Comparison of ENCODE assay signal across 26 cellular contexts in genomic region chr4:152967942-152968341, GRCh38.
"Had no signal": no experiment of that assay in that cellular context is flagged by ENCODE, and none has a peak within 500 bp of the region (broad histone marks: within the 10 kb centered on the region; RNA-seq: fewer than 3 reads in every experiment).

No MANE protein-coding gene starts in this region.

- H3K4me1 Mint-ChIP-seq: activated naive CD8-positive, alpha-beta T cell treated with anti-CD3 and anti-CD28 coated beads for 36 hours; naive thymus-derived CD4-positive, alpha-beta T cell; T-cell had no signal

- H3K4me1 ChIP-seq: esophagus muscularis mucosa, gastrocnemius medialis, left ventricle myocardium inferior, psoas muscle, right atrium auricular region, uterus had no signal

- H3K9me3 ChIP-seq: esophagus muscularis mucosa, gastrocnemius medialis, left ventricle myocardium inferior, psoas muscle, right atrium auricular region, tibial artery, uterus had no signal

- H3K36me3 ChIP-seq: gastrocnemius medialis, right atrium auricular region, tibial artery, uterus had no signal

- H3K27ac Mint-ChIP-seq: activated CD8-positive, alpha-beta T cell treated with anti-CD3 and anti-CD28 coated beads, Interleukin-2, amount 10 ng/mL, durations not matched to agents 7 days and 5 days; activated naive CD8-positive, alpha-beta T cell treated with anti-CD3 and anti-CD28 coated beads for 36 hours; activated T-helper 2 cell treated with anti-CD3 and anti-CD28 coated beads, Interferon-gamma antibody, Interleukin-2, Interleukin-4, amounts not matched to agents 10 μg/mL and 5 μg/mL and 100 μg/mL, durations not matched to agents 14 hours and 24 hours and 36 hours; stimulated activated naive CD8-positive, alpha-beta T cell treated with anti-CD3 and anti-CD28 coated beads, Interleukin-15, Interleukin-2, amounts not matched to agents 100 ng/mL and 50 ng/mL, for 24 hours; T-cell; T-helper 2 cell treated with Interferon-gamma antibody and Interleukin-4, amounts not matched to agents 5 μg/mL and 100 μg/mL, for 36 hours had no signal

- H3K27me3 ChIP-seq: esophagus muscularis mucosa, gastrocnemius medialis, right atrium auricular region, tibial artery, uterus had no signal

- H3K27ac ChIP-seq: esophagus muscularis mucosa, left ventricle myocardium inferior, psoas muscle, right atrium auricular region, tibial artery, uterus, WERI-Rb-1 had no signal

- H3K27me3 Mint-ChIP-seq: activated naive CD8-positive, alpha-beta T cell treated with anti-CD3 and anti-CD28 coated beads for 36 hours; stimulated activated naive CD8-positive, alpha-beta T cell treated with anti-CD3 and anti-CD28 coated beads, Interleukin-15, Interleukin-2, amounts not matched to agents 100 ng/mL and 50 ng/mL, for 24 hours had no signal

- H3K9me3 Mint-ChIP-seq: activated naive CD8-positive, alpha-beta T cell treated with anti-CD3 and anti-CD28 coated beads for 36 hours; activated T-helper 2 cell treated with anti-CD3 and anti-CD28 coated beads, Interferon-gamma antibody, Interleukin-2, Interleukin-4, amounts not matched to agents 10 μg/mL and 5 μg/mL and 100 μg/mL, durations not matched to agents 14 hours and 24 hours and 36 hours; naive thymus-derived CD4-positive, alpha-beta T cell; stimulated activated naive CD8-positive, alpha-beta T cell treated with anti-CD3 and anti-CD28 coated beads, Interleukin-15, Interleukin-2, amounts not matched to agents 100 ng/mL and 50 ng/mL, for 24 hours; T-cell; T-helper 2 cell treated with Interferon-gamma antibody and Interleukin-4, amounts not matched to agents 5 μg/mL and 100 μg/mL, for 36 hours had no signal

- H3K36me3 Mint-ChIP-seq: activated naive CD8-positive, alpha-beta T cell treated with anti-CD3 and anti-CD28 coated beads for 36 hours; naive thymus-derived CD4-positive, alpha-beta T cell; T-cell had no signal

- H3K4me3 Mint-ChIP-seq: activated CD8-positive, alpha-beta T cell treated with anti-CD3 and anti-CD28 coated beads, Interleukin-2, amount 10 ng/mL, durations not matched to agents 7 days and 5 days; activated naive CD8-positive, alpha-beta T cell treated with anti-CD3 and anti-CD28 coated beads for 36 hours; naive thymus-derived CD4-positive, alpha-beta T cell; stimulated activated naive CD8-positive, alpha-beta T cell treated with anti-CD3 and anti-CD28 coated beads, Interleukin-15, Interleukin-2, amounts not matched to agents 100 ng/mL and 50 ng/mL, for 24 hours; T-cell; T-helper 2 cell treated with Interferon-gamma antibody and Interleukin-4, amounts not matched to agents 5 μg/mL and 100 μg/mL, for 36 hours had no signal

- DNase-seq: activated CD4-positive, alpha-beta T cell treated with anti-CD3 and anti-CD28 coated beads for 1 hour; activated CD4-positive, alpha-beta T cell treated with anti-CD3 and anti-CD28 coated beads, Interleukin-2, amount 50 U/mL, for 1 hour; activated CD8-positive, alpha-beta T cell treated with anti-CD3 and anti-CD28 coated beads, Interleukin-2, amount 10 ng/mL, durations not matched to agents 7 days and 5 days; activated naive CD4-positive, alpha-beta T cell treated with Interleukin-2 at 50 U/mL for 16 hours; activated naive CD8-positive, alpha-beta T cell treated with anti-CD3 and anti-CD28 coated beads for 36 hours; activated T-cell treated with anti-CD3 and anti-CD28 coated beads, Interleukin-2, amount 50 U/mL, for 1 hour; central memory CD4-positive, alpha-beta T cell; effector memory CD4-positive, alpha-beta T cell; gastrocnemius medialis; hypothalamus; left ventricle myocardium inferior; mesendoderm; naive thymus-derived CD4-positive, alpha-beta T cell; psoas muscle; stimulated activated CD4-positive, alpha-beta T cell treated with anti-CD3 and anti-CD28 coated beads, Interleukin-12 subunit alpha, Interleukin-12 subunit beta, amount 100 ng/mL, for 4 hours; stimulated activated CD4-positive, alpha-beta T cell treated with anti-CD3 and anti-CD28 coated beads, Interleukin-4, amount 100 ng/mL, for 4 hours; substantia nigra; T-cell; tibial artery; uterus; WERI-Rb-1 had no signal

- H3K4me3 ChIP-seq: esophagus muscularis mucosa, gastrocnemius medialis, left ventricle myocardium inferior, psoas muscle, right atrium auricular region, tibial artery, uterus had no signal
